8 cellular contexts compared by ENCODE assay signal in the genomic region with DNA sequence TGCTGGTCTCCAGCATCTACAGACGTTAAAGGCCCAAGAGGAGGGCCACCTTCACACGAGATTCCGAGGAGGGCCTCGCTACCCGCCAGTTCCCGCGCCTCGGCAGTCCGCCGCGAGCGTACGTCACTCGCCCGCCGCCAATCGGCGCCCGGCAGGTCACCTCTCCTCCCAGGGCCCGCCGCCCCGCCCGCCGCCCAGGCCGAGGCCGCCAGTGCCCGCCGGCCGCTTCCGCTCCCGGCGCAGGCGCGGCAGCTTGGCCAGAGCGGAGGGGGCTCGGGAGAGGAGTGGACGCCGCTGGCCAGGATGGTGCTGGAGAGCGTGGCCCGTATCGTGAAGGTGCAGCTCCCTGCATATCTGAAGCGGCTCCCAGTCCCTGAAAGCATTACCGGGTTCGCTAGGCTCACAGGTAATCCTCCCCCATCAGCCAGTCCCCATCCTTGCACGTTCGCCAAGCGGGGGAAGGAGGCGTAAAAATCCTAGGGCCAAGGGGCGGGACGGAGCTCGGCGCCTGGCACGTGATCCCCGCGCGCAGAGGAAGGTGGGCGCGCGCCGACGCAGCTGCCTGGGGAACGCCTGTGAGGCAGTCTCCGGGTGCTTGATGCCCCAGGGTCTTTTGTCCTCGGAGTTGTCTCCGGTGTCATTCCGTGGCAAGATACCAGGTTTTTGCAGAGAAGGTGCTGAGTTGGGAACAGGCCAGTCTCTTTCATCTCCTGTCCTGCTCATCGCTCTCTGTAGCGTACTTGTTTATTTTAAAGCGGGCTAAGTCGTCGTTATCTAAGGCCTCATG. TPM values are rescaled to one million over a fixed set of nuclear protein-coding genes. Genes with fewer than 3 reads are reported as not detected.
A peak's percentile ranks its signal among the peaks of the same experiment; 100 is the strongest.
DNase-seq lines count a peak whose midpoint lies in the region; ATAC-seq and TF ChIP-seq lines count a peak whose summit lies in the region.

A gene with protein sequence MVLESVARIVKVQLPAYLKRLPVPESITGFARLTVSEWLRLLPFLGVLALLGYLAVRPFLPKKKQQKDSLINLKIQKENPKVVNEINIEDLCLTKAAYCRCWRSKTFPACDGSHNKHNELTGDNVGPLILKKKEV (plus strand): TSS at position 211 of the 787 bp plus-strand sequence. CDS start 93 bp downstream, at position 304.

- peaks cover 37% of the 10 kb centered on the region for H3K36me3 Mint-ChIP-seq in activated CD4-positive, alpha-beta T cell treated with anti-CD3 and anti-CD28 coated beads, Interleukin-2, amount 10 ng/mL, durations not matched to agents 24 days and 14 days (ENCODE audit: low read depth)

- TF ChIP-seq CTCF in colonic mucosa (IDR thresholded peaks at IDR 0.05): no peak

- intact Hi-C loops in activated CD4-positive, alpha-beta T cell treated with anti-CD3 and anti-CD28 coated beads, Interleukin-2, amount 10 ng/mL, durations not matched to agents 24 days and 14 days (cut with micrococcal nuclease): loop anchor here (1.0 to 5.0 kb wide), 6 partner anchors 42 to 524 kb away; a partner anchor contains a TSS
- intact Hi-C loops in colonic mucosa (cut with DNase I) (loop anchor here (5.0 kb wide), 1 partner anchor 42 kb away; a partner anchor contains a TSS), left colon (cut with DNase I, micrococcal nuclease) (loop anchor here in 1 of 2 donors (5.0 kb wide), 1 partner anchor 42 kb away; a partner anchor contains a TSS)

- peak within 1 kb of the TSS; percentile 72 to 75 for H3K9ac ChIP-seq in colonic mucosa (ENCODE audit: low read depth in 2 of 2, low read length in 2 of 2)

- no peaks in the 10 kb centered on the region for H3K36me3 ChIP-seq in colonic mucosa

- H3K4me3 ChIP-seq in colonic mucosa: peak within 1 kb of the TSS; percentile 52

- no peaks in the 10 kb centered on the region for H3K4me1 ChIP-seq in colonic mucosa

- H3K4me3 Mint-ChIP-seq in activated CD4-positive, alpha-beta T cell treated with anti-CD3 and anti-CD28 coated beads, Interleukin-2, amount 10 ng/mL, durations not matched to agents 24 days and 14 days: peak within 1 kb of the TSS; percentile 93

- H3K9me3 ChIP-seq in colonic mucosa: no peaks in the 10 kb centered on the region

- H3K27me3 Mint-ChIP-seq in activated CD4-positive, alpha-beta T cell treated with anti-CD3 and anti-CD28 coated beads, Interleukin-2, amount 10 ng/mL, durations not matched to agents 24 days and 14 days: no peaks in the 10 kb centered on the region

- peaks cover 56% of the 10 kb centered on the region for H3K4me1 Mint-ChIP-seq in activated CD4-positive, alpha-beta T cell treated with anti-CD3 and anti-CD28 coated beads, Interleukin-2, amount 10 ng/mL, durations not matched to agents 24 days and 14 days

- peak within 1 kb of the TSS; percentile 99 for H3K27ac Mint-ChIP-seq in activated CD4-positive, alpha-beta T cell treated with anti-CD3 and anti-CD28 coated beads, Interleukin-2, amount 10 ng/mL, durations not matched to agents 24 days and 14 days

- H3K9me3 Mint-ChIP-seq in activated CD4-positive, alpha-beta T cell treated with anti-CD3 and anti-CD28 coated beads, Interleukin-2, amount 10 ng/mL, durations not matched to agents 24 days and 14 days: peaks cover 7% of the 10 kb centered on the region

- H3K27me3 ChIP-seq in colonic mucosa: no peaks in the 10 kb centered on the region

- H3K27ac ChIP-seq in colonic mucosa: peak within 1 kb of the TSS; percentile 97

- peak; percentile 78 for ATAC-seq in GM19351 (IDR thresholded peaks at IDR 0.05; ENCODE audit: unreplicated experiment)
- peak; percentile 77 for ATAC-seq in HG03520 (IDR thresholded peaks at IDR 0.05; ENCODE audit: unreplicated experiment)
- ATAC-seq in left colon: peak; percentile 96

- DNase-seq in C1 segment of cervical spinal cord (lab: John Stamatoyannopoulos, UW) (peak; percentile 49 to 99 (median 98)), NCI-H526 treated with DMSO at 0.1 percent for 48 hours (lab: John Stamatoyannopoulos, UW) (peak; percentile 82), colonic mucosa (peak; percentile 93), left colon (peak; percentile 92 to 93)
- peak; percentile 98 for DNase-seq in activated CD4-positive, alpha-beta T cell treated with anti-CD3 and anti-CD28 coated beads, Interleukin-2, amount 10 ng/mL, durations not matched to agents 24 days and 14 days
- peak; percentile 80 to 83 for DNase-seq in stimulated activated CD4-positive, alpha-beta T cell treated with anti-CD3 and anti-CD28 coated beads, Interleukin-1b, Interleukin-23, amount 100 ng/mL, for 4 hours (ENCODE audit: low read depth in 2 of 2)

RNA-seq across cellular contexts. Expression of the gene that starts here (rescaled TPM):
- 43.9 and 48.5 TPM in 2 replicates for total RNA-seq in activated CD4-positive, alpha-beta T cell treated with anti-CD3 and anti-CD28 coated beads, Interleukin-2, amount 10 ng/mL, durations not matched to agents 24 days and 14 days
- total RNA-seq in colonic mucosa (10 to 100 TPM; 30.7 to 41.5 TPM), left colon (10 to 100 TPM; 24.1 TPM)

Comparison
In these comparisons a context has a peak if more than half of its experiments do, and no peak if none do; other contexts are left out.
1. Peak in every context shown above with its lines: DNase-seq, ATAC-seq, H3K4me3 ChIP-seq and H3K27ac ChIP-seq.